In the genomic region with DNA sequence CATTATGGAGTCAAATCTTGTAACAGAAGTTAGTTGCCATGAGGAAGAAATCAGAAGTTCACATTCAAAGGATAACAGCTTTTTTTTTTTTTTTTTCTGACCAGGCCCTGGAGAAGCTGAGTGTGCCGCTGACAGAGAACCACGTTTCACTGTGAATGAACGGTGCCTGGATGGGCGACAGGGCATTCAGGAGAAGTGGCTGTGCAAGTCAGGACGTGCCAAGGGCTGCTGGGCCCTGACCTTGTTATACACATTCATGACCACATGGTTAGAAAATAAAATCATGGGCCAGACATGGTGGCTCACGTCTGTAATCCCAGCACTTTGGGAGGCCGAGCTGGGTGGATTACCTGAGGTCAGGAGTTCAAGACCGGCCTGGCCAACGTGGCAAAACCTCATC, we compare ENCODE assay signal across 24 cellular contexts.
DNase-seq lines count a peak whose midpoint lies in the region; ATAC-seq and TF ChIP-seq lines count a peak whose summit lies in the region.
"Had no signal": no experiment of that assay in that cellular context is flagged by ENCODE, and none has a peak within 500 bp of the region (broad histone marks: within the 10 kb centered on the region; RNA-seq: fewer than 3 reads in every experiment).

No MANE protein-coding gene starts in this region.

- H3K27me3 Mint-ChIP-seq in CD4-positive, alpha-beta memory T cell = no peaks in the 10 kb centered on the region
- no peaks in the 10 kb centered on the region for H3K27me3 Mint-ChIP-seq in activated naive CD8-positive, alpha-beta T cell treated with anti-CD3 and anti-CD28 coated beads, Interleukin-2, amount 50 U/mL, for 24 hours
- no peaks in the 10 kb centered on the region for H3K27me3 Mint-ChIP-seq in activated T-cell treated with anti-CD3 and anti-CD28 coated beads, Interleukin-2, amount 50 U/mL, for 24 hours
- H3K27me3 Mint-ChIP-seq: CD8-positive, alpha-beta memory T cell had no signal

- peak; percentile 14 for ATAC-seq in foreskin keratinocyte
- no peak for ATAC-seq in activated naive CD8-positive, alpha-beta T cell treated with anti-CD3 and anti-CD28 coated beads, Interleukin-2, amount 50 U/mL, for 24 hours
- ATAC-seq: Right ventricle myocardium inferior had no signal

- H3K4me1 Mint-ChIP-seq in CD4-positive, alpha-beta memory T cell = peaks cover 28 to 70% (median 49%) of the 10 kb centered on the region in 4 donors
- H3K4me1 Mint-ChIP-seq in activated naive CD8-positive, alpha-beta T cell treated with anti-CD3 and anti-CD28 coated beads, Interleukin-2, amount 50 U/mL, for 24 hours = peaks cover 29% of the 10 kb centered on the region
- H3K4me1 Mint-ChIP-seq in activated T-cell treated with anti-CD3 and anti-CD28 coated beads, Interleukin-2, amount 50 U/mL, for 24 hours (ENCODE audit: low read depth) = peaks cover 55% of the 10 kb centered on the region

- no peak overlapping the region for H3K4me3 Mint-ChIP-seq in CD4-positive, alpha-beta memory T cell
- no peak overlapping the region for H3K4me3 Mint-ChIP-seq in activated naive CD8-positive, alpha-beta T cell treated with anti-CD3 and anti-CD28 coated beads, Interleukin-2, amount 50 U/mL, for 24 hours
- H3K4me3 Mint-ChIP-seq in activated T-cell treated with anti-CD3 and anti-CD28 coated beads, Interleukin-2, amount 50 U/mL, for 24 hours = no peak overlapping the region
- H3K4me3 Mint-ChIP-seq: CD8-positive, alpha-beta memory T cell; H9 had no signal

- POLR2A ChIA-PET in CD4-positive, alpha-beta memory T cell (lab: Charles Lee; ENCODE audit: partially characterized antibody) = no interaction called here

- H3K4me3 ChIP-seq in CD4-positive, alpha-beta memory T cell (ENCODE audit: low read length in 2 of 2) = no peak overlapping the region
- H3K4me3 ChIP-seq: BLaER1 treated with 17β-estradiol and CSF1 and Interleukin-3, amounts not matched to agents 10 nM and 100 nM; GM23248; Peyer's patch; SJSA1 had no signal

- peaks cover 19 to 32% of the 10 kb centered on the region in 2 donors for H3K36me3 Mint-ChIP-seq in CD4-positive, alpha-beta memory T cell
- H3K36me3 Mint-ChIP-seq in activated naive CD8-positive, alpha-beta T cell treated with anti-CD3 and anti-CD28 coated beads, Interleukin-2, amount 50 U/mL, for 24 hours (ENCODE audit: low read depth) = peaks cover 22% of the 10 kb centered on the region
- peaks cover 52% of the 10 kb centered on the region for H3K36me3 Mint-ChIP-seq in activated T-cell treated with anti-CD3 and anti-CD28 coated beads, Interleukin-2, amount 50 U/mL, for 24 hours (ENCODE audit: low read depth)

- no peak overlapping the region for H3K27ac ChIP-seq in CD4-positive, alpha-beta memory T cell (ENCODE audit: low read depth, low read length)
- no peak overlapping the region for H3K27ac ChIP-seq in foreskin keratinocyte
- H3K27ac ChIP-seq: BLaER1 treated with 17β-estradiol and CSF1 and Interleukin-3, amounts not matched to agents 10 nM and 100 nM; GM23248; Peyer's patch; SJSA1 had no signal

- no peaks in the 10 kb centered on the region for H3K4me1 ChIP-seq in CD4-positive, alpha-beta memory T cell (ENCODE audit: insufficient read depth, low read length)
- no peaks in the 10 kb centered on the region for H3K4me1 ChIP-seq in foreskin keratinocyte
- H3K4me1 ChIP-seq: SJSA1 had no signal

- peak overlapping the region in 5 of 7 donors; percentile 27 to 76 (median 42) for H3K27ac Mint-ChIP-seq in CD4-positive, alpha-beta memory T cell
- no peak overlapping the region for H3K27ac Mint-ChIP-seq in activated naive CD8-positive, alpha-beta T cell treated with anti-CD3 and anti-CD28 coated beads, Interleukin-2, amount 50 U/mL, for 24 hours
- H3K27ac Mint-ChIP-seq in activated T-cell treated with anti-CD3 and anti-CD28 coated beads, Interleukin-2, amount 50 U/mL, for 24 hours = no peak overlapping the region
- H3K27ac Mint-ChIP-seq: H9 had no signal

- H3K27me3 ChIP-seq in CD4-positive, alpha-beta memory T cell (ENCODE audit: insufficient read depth, low read length) = no peaks in the 10 kb centered on the region
- no peaks in the 10 kb centered on the region for H3K27me3 ChIP-seq in foreskin keratinocyte
- H3K27me3 ChIP-seq: BLaER1 treated with 17β-estradiol and CSF1 and Interleukin-3, amounts not matched to agents 10 nM and 100 nM; Peyer's patch; SJSA1 had no signal

- no peaks in the 10 kb centered on the region for H3K36me3 ChIP-seq in CD4-positive, alpha-beta memory T cell (ENCODE audit: insufficient read depth, low read length)
- H3K36me3 ChIP-seq: Peyer's patch, SJSA1 had no signal

- DNase-seq in NCI-H1105 treated with DMSO at 0.1 percent for 48 hours (lab: John Stamatoyannopoulos, UW) = peak; percentile 19
- no peak for DNase-seq in NCI-H1105 (lab: John Stamatoyannopoulos, UW)
- DNase-seq in CD4-positive, alpha-beta memory T cell = no peak
- peak; percentile 61 for DNase-seq in NCI-H510A (lab: John Stamatoyannopoulos, UW)
- DNase-seq in foreskin keratinocyte = no peak
- DNase-seq in NCI-H526 (lab: John Stamatoyannopoulos, UW) = no peak
- no peak for DNase-seq in activated naive CD8-positive, alpha-beta T cell treated with anti-CD3 and anti-CD28 coated beads, Interleukin-2, amount 50 U/mL, for 24 hours
- no peak for DNase-seq in activated T-cell treated with anti-CD3 and anti-CD28 coated beads, Interleukin-2, amount 50 U/mL, for 24 hours
- DNase-seq: 8988T; CD8-positive, alpha-beta memory T cell; GM23248; H9; KG1; MV-4-11; NCI-H1417; NCI-H1694 treated with DMSO at 0.1 percent for 48 hours; NCI-H2081 treated with DMSO at 0.1 percent for 48 hours; NCI-H446 treated with DMSO at 0.1 percent for 48 hours; NCI-H748 treated with DMSO at 0.1 percent for 48 hours; Peyer's patch; T-helper 1 cell had no signal

- no peak for TF ChIP-seq CTCF in foreskin keratinocyte (conservative IDR thresholded peaks at IDR 0.05)

- no peaks in the 10 kb centered on the region for H3K9me3 ChIP-seq in CD4-positive, alpha-beta memory T cell (ENCODE audit: control insufficient read depth in 1 of 2, low read length in 2 of 2)
- H3K9me3 ChIP-seq: Peyer's patch, SJSA1 had no signal

- intact Hi-C loops in CD4-positive, alpha-beta memory T cell (cut with micrococcal nuclease) = no loop called here

- no peaks in the 10 kb centered on the region for H3K9me3 Mint-ChIP-seq in CD4-positive, alpha-beta memory T cell
- H3K9me3 Mint-ChIP-seq in activated naive CD8-positive, alpha-beta T cell treated with anti-CD3 and anti-CD28 coated beads, Interleukin-2, amount 50 U/mL, for 24 hours = no peaks in the 10 kb centered on the region
- no peaks in the 10 kb centered on the region for H3K9me3 Mint-ChIP-seq in activated T-cell treated with anti-CD3 and anti-CD28 coated beads, Interleukin-2, amount 50 U/mL, for 24 hours
- H3K9me3 Mint-ChIP-seq: CD8-positive, alpha-beta memory T cell had no signal

- CTCF ChIA-PET in CD4-positive, alpha-beta memory T cell (lab: Charles Lee; ENCODE audit: partially characterized antibody) = interaction anchor here (1.8 to 3.1 kb wide), 2 partner anchors 12 to 53 kb away, joined by 5 to 10 read pairs; no protein-coding TSS in a partner anchor

Comparison
In these comparisons a context has a peak if more than half of its experiments do, and no peak if none do; other contexts are left out.
1. DNase-seq: peak in NCI-H1105 treated with DMSO at 0.1 percent for 48 hours (single experiment) and NCI-H510A (single experiment); none in NCI-H1105 (single experiment), CD4-positive, alpha-beta memory T cell (0 of 5), foreskin keratinocyte (0 of 2), NCI-H526 (0 of 2), activated naive CD8-positive, alpha-beta T cell treated with anti-CD3 and anti-CD28 coated beads, Interleukin-2, amount 50 U/mL, for 24 hours (single experiment) and activated T-cell treated with anti-CD3 and anti-CD28 coated beads, Interleukin-2, amount 50 U/mL, for 24 hours (single experiment).
2. H3K27ac Mint-ChIP-seq: peak in CD4-positive, alpha-beta memory T cell (5 of 7); none in activated naive CD8-positive, alpha-beta T cell treated with anti-CD3 and anti-CD28 coated beads, Interleukin-2, amount 50 U/mL, for 24 hours (single experiment) and activated T-cell treated with anti-CD3 and anti-CD28 coated beads, Interleukin-2, amount 50 U/mL, for 24 hours (single experiment).